Comparison of ENCODE assay signal across 8 cellular contexts in genomic region chr7:5898480-5899224, GRCh38. TPM values are rescaled to one million over a fixed set of nuclear protein-coding genes. Genes with fewer than 3 reads are reported as not detected.
A peak's percentile ranks its signal among the peaks of the same experiment; 100 is the strongest.
DNase-seq lines count a peak whose midpoint lies in the region; ATAC-seq and TF ChIP-seq lines count a peak whose summit lies in the region.
"Not testable (repeated sequence)": the region's sequence is repeated elsewhere in the genome, so short reads cannot be mapped to it uniquely, and the experiment has no call there.

Gene CCZ1, plus strand, starts transcription at chr7:5898733. Its CDS starts 67 bp downstream, at chr7:5898800.

- H3K27me3 Mint-ChIP-seq in neural progenitor cell (ENCODE audit: insufficient read depth, low read depth): not testable (repeated sequence)

- H3K4me1 ChIP-seq in KMS-11 (ENCODE audit: low read depth, poor library complexity, severe bottlenecking); neural progenitor cell: not testable (repeated sequence)

- DNase-seq in ELR (ENCODE audit: low read depth) (peak; percentile 58), SK-MEL-5 (ENCODE audit: low read depth, low spot score) (peak; percentile 79), activated gamma-delta T cell treated with Interleukin-2 at 50 U/mL for 16 hours (peak; percentile 73), foreskin fibroblast (peak; percentile 26 to 47), neural progenitor cell (ENCODE audit: low spot score) (peak; percentile 77)
- DNase-seq in stimulated activated naive CD8-positive, alpha-beta T cell treated with anti-CD3 and anti-CD28 coated beads, Interleukin-15, Interleukin-2, amounts not matched to agents 100 U/mL and 50 U/mL, for 24 hours: peak; percentile 55

- H3K36me3 ChIP-seq in KMS-11 (ENCODE audit: insufficient read depth); neural progenitor cell: not testable (repeated sequence)

- H3K4me3 ChIP-seq in KMS-11 (IDR thresholded peaks at IDR 0.05; ENCODE audit: insufficient read depth, low read depth, low read length): not testable (repeated sequence)
- H3K4me3 ChIP-seq in foreskin fibroblast (ENCODE audit: low read depth in 1 of 2, low read length in 2 of 2): peak within 1 kb of the TSS; percentile 43 to 53
- H3K4me3 ChIP-seq in neural progenitor cell: peak within 1 kb of the TSS; percentile 41

- not testable (repeated sequence) for H3K27me3 ChIP-seq in KMS-11 (ENCODE audit: insufficient read depth, low read depth); neural progenitor cell

- not testable (repeated sequence) for H3F3A ChIP-seq in neural progenitor cell (ENCODE audit: low read depth)

- not testable (repeated sequence) for TF ChIP-seq CTCF in KMS-11 (conservative IDR thresholded peaks at IDR 0.05; ENCODE audit: low read depth, low read length); foreskin fibroblast (IDR thresholded peaks at IDR 0.05; ENCODE audit: low read depth, low read length)
- TF ChIP-seq CTCF in neural progenitor cell (IDR thresholded peaks at IDR 0.05): peak; percentile 26

- H3K4me2 ChIP-seq in KMS-11 (peak within 1 kb of the TSS; percentile 45), neural progenitor cell (peak within 1 kb of the TSS; percentile 55)

- peak within 1 kb of the TSS; percentile 52; the same call in 1 of the 2 replicates for H2AFZ ChIP-seq in KMS-11 (ENCODE audit: low read depth)
- not testable (repeated sequence) for H2AFZ ChIP-seq in neural progenitor cell (replicated peaks)

- in situ Hi-C loops in SK-MEL-5 (cut with HindIII; ENCODE audit: low pct_unique_long_range_greater_than_20kb, low sequenced_read_pairs): not testable (repeated sequence)

- H3K36me3 Mint-ChIP-seq in neural progenitor cell: not testable (repeated sequence)

- H3K27ac ChIP-seq in KMS-11, neural progenitor cell: not testable (repeated sequence)

- H3K9me3 ChIP-seq in neural progenitor cell (ENCODE audit: low read depth): not testable (repeated sequence)

- not testable (repeated sequence) for H3K79me2 ChIP-seq in KMS-11 (ENCODE audit: insufficient read depth, low read depth); neural progenitor cell (ENCODE audit: low read depth)

- peak within 1 kb of the TSS; percentile 87 for H3K4me3 Mint-ChIP-seq in neural progenitor cell

- not testable (repeated sequence) for H3K9ac ChIP-seq in KMS-11, neural progenitor cell

- H3K4me1 Mint-ChIP-seq in neural progenitor cell: not testable (repeated sequence)

- H3K9me3 Mint-ChIP-seq in neural progenitor cell: not testable (repeated sequence)

- H4K20me1 ChIP-seq in KMS-11 (ENCODE audit: insufficient read depth); neural progenitor cell (ENCODE audit: low read depth): not testable (repeated sequence)

- peak within 1 kb of the TSS; percentile 74 for H3K27ac Mint-ChIP-seq in neural progenitor cell

- peak; percentile 90 for ATAC-seq in GM21786 (IDR thresholded peaks at IDR 0.05; ENCODE audit: unreplicated experiment)
- ATAC-seq in stimulated activated naive CD8-positive, alpha-beta T cell treated with anti-CD3 and anti-CD28 coated beads, Interleukin-15, Interleukin-2, amounts not matched to agents 100 U/mL and 50 U/mL, for 24 hours: peak; percentile 93

RNA-seq across cellular contexts. Expression of gene CCZ1, which starts in this region (rescaled TPM):
- 103 and 104 TPM in 2 replicates for total RNA-seq in SK-MEL-5 (2014; rRNA removed; shearing (Covaris generic))
- 111 and 123 TPM in 2 replicates for polyA plus RNA-seq in SK-MEL-5 (2015; cell fraction: cytosol; rRNA removed)
- 84.3 and 88.3 TPM in 2 replicates for polyA plus RNA-seq in SK-MEL-5 (2015; cell fraction: nucleus; rRNA removed)
- 85.5 and 136 TPM in 2 replicates for total RNA-seq in neural progenitor cell (ENCODE audit: low replicate concordance)
